Comparison of ENCODE assay signal across 10 cellular contexts in genomic region chr12:112176321-112177010, GRCh38.
"Had no signal": no experiment of that assay in that cellular context is flagged by ENCODE, and none has a peak within 500 bp of the region (broad histone marks: within the 10 kb centered on the region; RNA-seq: fewer than 3 reads in every experiment).

No MANE protein-coding gene starts in this region.

- H3K27ac Mint-ChIP-seq: nephron had no signal

- H3K27ac ChIP-seq: brain microvascular endothelial cell, esophagus muscularis mucosa had no signal

- H3K9me3 ChIP-seq: esophagus muscularis mucosa had no signal

- DNase-seq: activated CD4-positive, alpha-beta T cell treated with anti-CD3 and anti-CD28 coated beads, Interleukin-2, amount 50 U/mL, for 48 hours; activated naive CD4-positive, alpha-beta T cell; activated T-cell treated with anti-CD3 and anti-CD28 coated beads, Interleukin-2, amount 50 U/mL, for 48 hours; brain microvascular endothelial cell; glutamatergic neuron; SIG-M5 had no signal

- ATAC-seq: activated CD4-positive, CD25-positive, alpha-beta regulatory T cell treated with anti-CD3 and anti-CD28 coated beads, Interleukin-2, amount 50 U/mL, for 24 hours; left lobe of liver had no signal

- H3K4me3 Mint-ChIP-seq: nephron had no signal

- H3K9me3 Mint-ChIP-seq: nephron had no signal

- H3K4me1 Mint-ChIP-seq: nephron had no signal

- H3K4me3 ChIP-seq: esophagus muscularis mucosa had no signal
